Comparison of ENCODE assay signal across 26 cellular contexts in genomic region chr22:23211622-23212021, GRCh38. TPM values are rescaled to one million over a fixed set of nuclear protein-coding genes. Genes with fewer than 3 reads are reported as not detected.
DNase-seq lines count a peak whose midpoint lies in the region; FAIRE-seq lines count a peak whose summit lies in the region.
"Had no signal": no experiment of that assay in that cellular context is flagged by ENCODE, and none has a peak within 500 bp of the region (broad histone marks: within the 10 kb centered on the region; RNA-seq: fewer than 3 reads in every experiment).

No MANE protein-coding gene starts in this region.

- no peak overlapping the region for H2AK5ac ChIP-seq in trophoblast cell (ENCODE audit: low read length)

- no peaks in the 10 kb centered on the region for H3K9me2 ChIP-seq in Karpas-422 (replicated peaks; ENCODE audit: insufficient read depth, low read length)

- H4K20me1 ChIP-seq in Karpas-422 (ENCODE audit: insufficient read depth, low read depth, low read length): peaks cover 7% of the 10 kb centered on the region; the same call in 1 of the 2 replicates

- H3K9me3 ChIP-seq in Karpas-422 (ENCODE audit: low read length) (no peaks in the 10 kb centered on the region), trophoblast cell (ENCODE audit: insufficient read depth, low read depth, low read length) (peaks cover 3% of the 10 kb centered on the region)
- H3K9me3 ChIP-seq: esophagus muscularis mucosa, gastroesophageal sphincter, left ventricle myocardium inferior, Peyer's patch, right lobe of liver, transverse colon had no signal

- H3K4ac ChIP-seq in trophoblast cell (ENCODE audit: low read depth, low read length): peak overlapping the region; percentile 60

- CTCF ChIA-PET in activated CD4-positive, alpha-beta memory T cell treated with anti-CD3 and anti-CD28 coated beads for 36 hours (lab: Charles Lee): interaction anchor here (1.3 kb wide), 1 partner anchor 70 kb away, joined by 5 read pairs; no protein-coding TSS in a partner anchor
- CTCF ChIA-PET in activated CD4-positive, alpha-beta memory T cell treated with anti-CD3 and anti-CD28 coated beads, Interleukin-2, amount 10 ng/mL, durations not matched to agents 7 days and 5 days (lab: Charles Lee): no interaction called here

- no peak overlapping the region for H2BK120ac ChIP-seq in trophoblast cell (ENCODE audit: insufficient read depth, low read length, poor library complexity)

- no peak overlapping the region for H3K4me3 Mint-ChIP-seq in activated CD4-positive, alpha-beta memory T cell treated with anti-CD3 and anti-CD28 coated beads for 36 hours
- no peak overlapping the region for H3K4me3 Mint-ChIP-seq in activated CD4-positive, alpha-beta memory T cell treated with anti-CD3 and anti-CD28 coated beads, Interleukin-2, amount 10 ng/mL, durations not matched to agents 7 days and 5 days
- H3K4me3 Mint-ChIP-seq: activated naive CD8-positive, alpha-beta T cell treated with anti-CD3 and anti-CD28 coated beads, Interleukin-2, amount 10 ng/mL, durations not matched to agents 7 days and 5 days; activated T-cell treated with anti-CD3 and anti-CD28 coated beads, Interleukin-2, amount 50 U/mL, for 72 hours; CD8-positive, alpha-beta T cell; nephron had no signal

- H3K9ac ChIP-seq in Karpas-422 (ENCODE audit: low read length) (peak overlapping the region; percentile 32), trophoblast cell (ENCODE audit: low read length) (no peak overlapping the region)

- H4K8ac ChIP-seq in trophoblast cell (ENCODE audit: low read depth, low read length): no peak overlapping the region

- peak overlapping the region; percentile 19 for H3K4me2 ChIP-seq in Karpas-422 (ENCODE audit: low read depth, low read length, poor library complexity, severe bottlenecking)
- H3K4me2 ChIP-seq in trophoblast cell (ENCODE audit: low read length): no peak overlapping the region

- peaks cover 67% of the 10 kb centered on the region for H3K4me1 ChIP-seq in Karpas-422 (ENCODE audit: low read length)
- peaks cover 10 to 11% of the 10 kb centered on the region in 2 experiments for H3K4me1 ChIP-seq in trophoblast cell (ENCODE audit: control insufficient read depth in 1 of 2, insufficient read depth in 2 of 2, low read length in 2 of 2)

- intact Hi-C loops in activated CD4-positive, alpha-beta memory T cell treated with anti-CD3 and anti-CD28 coated beads for 36 hours (cut with micrococcal nuclease): no loop called here

- H3K4me1 Mint-ChIP-seq in activated CD4-positive, alpha-beta memory T cell treated with anti-CD3 and anti-CD28 coated beads for 36 hours (ENCODE audit: low read depth): peaks cover 55% of the 10 kb centered on the region
- H3K4me1 Mint-ChIP-seq in activated CD4-positive, alpha-beta memory T cell treated with anti-CD3 and anti-CD28 coated beads, Interleukin-2, amount 10 ng/mL, durations not matched to agents 7 days and 5 days: peaks cover 33% of the 10 kb centered on the region

- H3K27me3 ChIP-seq in Karpas-422 (ENCODE audit: low read length) (no peaks in the 10 kb centered on the region), trophoblast cell (ENCODE audit: insufficient read depth, low read length) (no peaks in the 10 kb centered on the region)
- H3K27me3 ChIP-seq: esophagus muscularis mucosa, gastroesophageal sphincter, Peyer's patch, right lobe of liver, transverse colon had no signal

- WGBS in trophoblast cell (ENCODE audit: extremely low coverage, insufficient coverage, insufficient read length): no CpG with 5 or more reads among the region's 3 CpGs

- no peak overlapping the region for H2BK5ac ChIP-seq in trophoblast cell (ENCODE audit: low read depth, low read length, poor library complexity)

- H2AFZ ChIP-seq in Karpas-422 (ENCODE audit: low read length): no peak overlapping the region
- H2AFZ ChIP-seq in trophoblast cell (ENCODE audit: insufficient read depth, low read length, poor library complexity): no peak overlapping the region

- no peak overlapping the region for H3K14ac ChIP-seq in trophoblast cell (ENCODE audit: low read length)

- no peak overlapping the region for H4K91ac ChIP-seq in trophoblast cell (ENCODE audit: low read depth, low read length)

- peak overlapping the region; percentile 83 for H3K27ac ChIP-seq in Karpas-422 (ENCODE audit: low read length)
- H3K27ac ChIP-seq in cingulate gyrus (ENCODE audit: low read depth, low read length): peak overlapping the region; percentile 14
- H3K27ac ChIP-seq in trophoblast cell (ENCODE audit: low read depth, low read length): no peak overlapping the region
- H3K27ac ChIP-seq: 22Rv1, esophagus muscularis mucosa, gastroesophageal sphincter, left ventricle myocardium inferior, Peyer's patch, right lobe of liver, transverse colon had no signal

- H4K12ac ChIP-seq in trophoblast cell (ENCODE audit: low read depth, low read length): no peak overlapping the region

- H3K9me3 Mint-ChIP-seq in activated CD4-positive, alpha-beta memory T cell treated with anti-CD3 and anti-CD28 coated beads for 36 hours: no peaks in the 10 kb centered on the region
- H3K9me3 Mint-ChIP-seq in activated CD4-positive, alpha-beta memory T cell treated with anti-CD3 and anti-CD28 coated beads, Interleukin-2, amount 10 ng/mL, durations not matched to agents 7 days and 5 days: no peaks in the 10 kb centered on the region
- H3K9me3 Mint-ChIP-seq: activated naive CD8-positive, alpha-beta T cell treated with anti-CD3 and anti-CD28 coated beads, Interleukin-2, amount 10 ng/mL, durations not matched to agents 7 days and 5 days; activated T-cell treated with anti-CD3 and anti-CD28 coated beads, Interleukin-2, amount 50 U/mL, for 72 hours; CD8-positive, alpha-beta T cell; nephron had no signal

- no peak overlapping the region for H2BK12ac ChIP-seq in trophoblast cell (ENCODE audit: low read length)

- H3K79me2 ChIP-seq in Karpas-422 (ENCODE audit: low read length) (peaks cover 55% of the 10 kb centered on the region), trophoblast cell (ENCODE audit: control insufficient read depth, insufficient read depth, low read length, poor library complexity) (peaks cover 18% of the 10 kb centered on the region)

- DNase-seq in activated CD4-positive, alpha-beta memory T cell treated with anti-CD3 and anti-CD28 coated beads for 36 hours: no peak
- no peak for DNase-seq in activated CD4-positive, alpha-beta memory T cell treated with anti-CD3 and anti-CD28 coated beads, Interleukin-2, amount 10 ng/mL, durations not matched to agents 7 days and 5 days
- DNase-seq in Karpas-422 (no peak), trophoblast cell (no peak), kidney glomerular epithelial cell (lab: John Stamatoyannopoulos, UW) (no peak), frontal cortex (ENCODE audit: low spot score in 2 of 2) (no peak)
- no peak for DNase-seq in activated CD8-positive, alpha-beta memory T cell treated with anti-CD3 and anti-CD28 coated beads, Interleukin-2, amount 50 U/mL, for 48 hours
- DNase-seq: activated CD4-positive, alpha-beta T cell treated with anti-CD3 and anti-CD28 coated beads for 1 hour; activated naive CD8-positive, alpha-beta T cell treated with anti-CD3 and anti-CD28 coated beads, Interleukin-2, amount 10 ng/mL, durations not matched to agents 7 days and 5 days; activated T-cell treated with anti-CD3 and anti-CD28 coated beads, Interleukin-2, amount 50 U/mL, for 72 hours; CD8-positive, alpha-beta T cell; hypothalamus; KG1; left ventricle myocardium inferior; midbrain; NCI-H1436 treated with DMSO at 0.1 percent for 48 hours; NCI-H510A treated with DMSO at 0.1 percent for 48 hours; transverse colon had no signal

- peaks cover 2% of the 10 kb centered on the region for H3K79me1 ChIP-seq in trophoblast cell (ENCODE audit: low read length)

- no peak overlapping the region for H3K23ac ChIP-seq in trophoblast cell (ENCODE audit: low read length)

- peaks cover 9% of the 10 kb centered on the region for H3K36me3 Mint-ChIP-seq in activated CD4-positive, alpha-beta memory T cell treated with anti-CD3 and anti-CD28 coated beads for 36 hours
- peaks cover 10% of the 10 kb centered on the region for H3K36me3 Mint-ChIP-seq in activated CD4-positive, alpha-beta memory T cell treated with anti-CD3 and anti-CD28 coated beads, Interleukin-2, amount 10 ng/mL, durations not matched to agents 7 days and 5 days (ENCODE audit: low read depth)

- H3K27me3 Mint-ChIP-seq in activated CD4-positive, alpha-beta memory T cell treated with anti-CD3 and anti-CD28 coated beads for 36 hours: no peaks in the 10 kb centered on the region
- no peaks in the 10 kb centered on the region for H3K27me3 Mint-ChIP-seq in activated CD4-positive, alpha-beta memory T cell treated with anti-CD3 and anti-CD28 coated beads, Interleukin-2, amount 10 ng/mL, durations not matched to agents 7 days and 5 days
- H3K27me3 Mint-ChIP-seq: activated naive CD8-positive, alpha-beta T cell treated with anti-CD3 and anti-CD28 coated beads, Interleukin-2, amount 10 ng/mL, durations not matched to agents 7 days and 5 days had no signal

- H3K4me3 ChIP-seq in Karpas-422 (ENCODE audit: low read length) (no peak overlapping the region), trophoblast cell (ENCODE audit: low read depth, low read length) (no peak overlapping the region)
- H3K4me3 ChIP-seq: esophagus muscularis mucosa, gastroesophageal sphincter, left ventricle myocardium inferior, Peyer's patch, right lobe of liver, transverse colon had no signal

- H3K27ac Mint-ChIP-seq in activated CD4-positive, alpha-beta memory T cell treated with anti-CD3 and anti-CD28 coated beads for 36 hours: peak overlapping the region; percentile 7
- no peak overlapping the region for H3K27ac Mint-ChIP-seq in activated CD4-positive, alpha-beta memory T cell treated with anti-CD3 and anti-CD28 coated beads, Interleukin-2, amount 10 ng/mL, durations not matched to agents 7 days and 5 days
- H3K27ac Mint-ChIP-seq: activated naive CD8-positive, alpha-beta T cell treated with anti-CD3 and anti-CD28 coated beads, Interleukin-2, amount 10 ng/mL, durations not matched to agents 7 days and 5 days; CD8-positive, alpha-beta T cell; nephron had no signal

- FAIRE-seq in frontal cortex (lab: Jason Lieb, UNC): no peak
- FAIRE-seq: colon had no signal

- H3K36me3 ChIP-seq in Karpas-422 (ENCODE audit: insufficient read depth, low read length): no peaks in the 10 kb centered on the region
- peaks cover 5 to 6% of the 10 kb centered on the region in 2 experiments for H3K36me3 ChIP-seq in trophoblast cell (ENCODE audit: control insufficient read depth in 1 of 2, insufficient read depth in 2 of 2, low read length in 2 of 2)
- H3K36me3 ChIP-seq: left ventricle myocardium inferior, Peyer's patch, right lobe of liver, transverse colon had no signal

- H3K18ac ChIP-seq in trophoblast cell (ENCODE audit: low read length): no peak overlapping the region

- POLR2A ChIA-PET in activated CD4-positive, alpha-beta memory T cell treated with anti-CD3 and anti-CD28 coated beads for 36 hours (lab: Charles Lee): no interaction called here
- POLR2A ChIA-PET in activated CD4-positive, alpha-beta memory T cell treated with anti-CD3 and anti-CD28 coated beads, Interleukin-2, amount 10 ng/mL, durations not matched to agents 7 days and 5 days (lab: Charles Lee): no interaction called here

RNA-seq across cellular contexts. Expression of gene BCR, which starts 31.3 kb away (rescaled TPM):
- 10 to 100 TPM; 60.4 to 69.0 TPM for total RNA-seq in activated CD4-positive, alpha-beta memory T cell treated with anti-CD3 and anti-CD28 coated beads for 36 hours
- 10 to 100 TPM; 60.7 to 63.2 TPM for total RNA-seq in activated CD4-positive, alpha-beta memory T cell treated with anti-CD3 and anti-CD28 coated beads, Interleukin-2, amount 10 ng/mL, durations not matched to agents 7 days and 5 days
- 29.7 and 40.5 TPM in 2 replicates for total RNA-seq in Karpas-422 (2014; rRNA removed; shearing (Covaris generic); ENCODE audit: low replicate concordance)
- polyA plus RNA-seq in trophoblast cell (2013): 49.8 and 53.0 TPM in 2 replicates
- total RNA-seq in frontal cortex: 46.1 TPM
